Comparison of ENCODE assay signal across 18 cellular contexts in genomic region chr4:55634417-55635128, GRCh38. TPM values are rescaled to one million over a fixed set of nuclear protein-coding genes. Genes with fewer than 3 reads are reported as not detected.
DNase-seq lines count a peak whose midpoint lies in the region; ATAC-seq, FAIRE-seq and TF ChIP-seq lines count a peak whose summit lies in the region.
"Had no signal": no experiment of that assay in that cellular context is flagged by ENCODE, and none has a peak within 500 bp of the region (broad histone marks: within the 10 kb centered on the region; RNA-seq: fewer than 3 reads in every experiment).

No MANE protein-coding gene starts in this region.

- peaks cover 55 to 62% of the 10 kb centered on the region in 2 experiments for H3K4me1 Mint-ChIP-seq in H9
- H3K4me1 Mint-ChIP-seq in nephron progenitor cell, result peaks cover 46% of the 10 kb centered on the region

- no peak for FAIRE-seq in bronchial epithelial cell (lab: Jason Lieb, UNC)
- FAIRE-seq: frontal cortex had no signal

- H4K91ac ChIP-seq in H9 (ENCODE audit: insufficient read length, low read depth, low read length), result no peak overlapping the region

- no peaks in the 10 kb centered on the region for H3K36me3 ChIP-seq in bronchial epithelial cell (ENCODE audit: control insufficient read depth, insufficient read depth, low read length)
- H3K36me3 ChIP-seq: lower lobe of right lung, prostate gland had no signal

- H3K4ac ChIP-seq in H9 (ENCODE audit: low read depth, low read length), result no peak overlapping the region

- H3K27me3 Mint-ChIP-seq in H9 (ENCODE audit: low read depth) (peaks cover 31% of the 10 kb centered on the region), nephron progenitor cell (ENCODE audit: low read depth, poor library complexity) (peaks cover 28% of the 10 kb centered on the region)

- no peaks in the 10 kb centered on the region for H3K9me3 ChIP-seq in H9 (ENCODE audit: control insufficient read depth, low read depth, low read length)
- H3K9me3 ChIP-seq: lower lobe of right lung, prostate gland, testis had no signal

- H3K4me3 Mint-ChIP-seq in H9 (peak overlapping the region; percentile 77 to 87), nephron progenitor cell (peak overlapping the region; percentile 89)

- peak overlapping the region; percentile 63 for H3K9ac ChIP-seq in H9 (ENCODE audit: extremely low read depth, insufficient read length, low read length)
- H3K9ac ChIP-seq: KMS-11 had no signal

- H3K14ac ChIP-seq in H9 (ENCODE audit: insufficient read depth, low read length), result no peak overlapping the region

- TF ChIP-seq CTCF in H9 (conservative IDR thresholded peaks at IDR 0.05), result no peak
- TF ChIP-seq CTCF in bronchial epithelial cell (IDR thresholded peaks at IDR 0.05; ENCODE audit: insufficient read depth, low read length, severe bottlenecking), result no peak
- TF ChIP-seq CTCF in nephron progenitor cell (IDR thresholded peaks at IDR 0.05), result no peak
- TF ChIP-seq CTCF in GM13976 (IDR thresholded peaks at IDR 0.05; ENCODE audit: borderline replicate concordance, control extremely low read depth, extremely low read depth, insufficient read depth, missing control alignments), result no peak

- peak overlapping the region; percentile 100 for H3K4me2 ChIP-seq in H9 (ENCODE audit: insufficient read depth, insufficient read length, low read length)
- H3K4me2 ChIP-seq: KMS-11 had no signal

- H2BK12ac ChIP-seq in H9 (ENCODE audit: insufficient read length, low read depth, low read length), result no peak overlapping the region

- no peak overlapping the region for H2AK5ac ChIP-seq in H9 (ENCODE audit: insufficient read length, low read length)

- no peak overlapping the region for H2AFZ ChIP-seq in H9 (ENCODE audit: low read length)

- peaks cover 18% of the 10 kb centered on the region for H3K23me2 ChIP-seq in H9 (ENCODE audit: insufficient read length, low read depth, low read length, poor library complexity, severe bottlenecking)

- H3K27ac Mint-ChIP-seq in H9 (no peak overlapping the region), nephron progenitor cell (no peak overlapping the region)
- H3K27ac Mint-ChIP-seq: activated CD4-positive, alpha-beta T cell treated with anti-CD3 and anti-CD28 coated beads, Interleukin-2, amount 10 ng/mL, durations not matched to agents 24 days and 14 days had no signal

- no peak overlapping the region for H3K56ac ChIP-seq in H9 (ENCODE audit: insufficient read length, low read depth, low read length)

- H3K79me1 ChIP-seq in H9 (ENCODE audit: insufficient read depth, low read depth, low read length, poor library complexity, severe bottlenecking), result no peaks in the 10 kb centered on the region

- no peak overlapping the region for H3K23ac ChIP-seq in H9 (ENCODE audit: insufficient read length, low read depth, low read length)

- H4K8ac ChIP-seq in H9 (replicated peaks; ENCODE audit: insufficient read length, low read depth, low read length), result no peak overlapping the region

- H2BK15ac ChIP-seq in H9 (ENCODE audit: low read depth, low read length), result no peak overlapping the region

- H3K18ac ChIP-seq in H9 (ENCODE audit: insufficient read length, low read depth, low read length), result no peak overlapping the region

- H3T11ph ChIP-seq in H9 (ENCODE audit: low read length), result no peak overlapping the region

- peaks cover 0 to 5% of the 10 kb centered on the region in 2 experiments; a peak in 3 of 5 replicates for H3K9me3 Mint-ChIP-seq in H9
- H3K9me3 Mint-ChIP-seq in nephron progenitor cell, result peaks cover 20% of the 10 kb centered on the region
- H3K9me3 Mint-ChIP-seq: activated CD4-positive, alpha-beta T cell treated with anti-CD3 and anti-CD28 coated beads, Interleukin-2, amount 10 ng/mL, durations not matched to agents 24 days and 14 days had no signal

- peaks cover 4% of the 10 kb centered on the region; the same call in 1 of the 2 replicates for H3K4me1 ChIP-seq in H9 (ENCODE audit: insufficient read depth, low read length)
- H3K4me1 ChIP-seq: testis had no signal

- H4K20me1 ChIP-seq in H9 (ENCODE audit: control insufficient read depth, insufficient read depth, insufficient read length), result no peaks in the 10 kb centered on the region

- H4K5ac ChIP-seq in H9 (ENCODE audit: insufficient read length, low read depth, low read length), result no peak overlapping the region

- H3K4me3 ChIP-seq in bronchial epithelial cell (ENCODE audit: low read depth, low read length), result peak overlapping the region; percentile 8
- H3K4me3 ChIP-seq: lower lobe of right lung, prostate gland had no signal

- WGBS in H9 (ENCODE audit: extremely low coverage, insufficient read length, low lambda C conversion rate), result no CpG with 5 or more reads among the region's 3 CpGs

- H3K79me2 ChIP-seq in H9 (ENCODE audit: insufficient read depth, low read length), result no peaks in the 10 kb centered on the region

- DNase-seq in H9, result no peak
- peak; percentile 53 for DNase-seq in NCI-H1048 (lab: John Stamatoyannopoulos, UW)
- no peak for DNase-seq in bronchial epithelial cell (ENCODE audit: low read depth)
- DNase-seq in nephron progenitor cell, result no peak
- DNase-seq in GM13976 (ENCODE audit: low spot score), result no peak
- no peak for DNase-seq in RPMI8226
- DNase-seq: activated CD4-positive, alpha-beta T cell treated with anti-CD3 and anti-CD28 coated beads, Interleukin-2, amount 10 ng/mL, durations not matched to agents 24 days and 14 days; activated naive CD4-positive, alpha-beta T cell; aorta; lower lobe of right lung; NCI-H1417 treated with DMSO at 0.1 percent for 48 hours; NCI-H446; testis had no signal

- H2BK5ac ChIP-seq in H9 (ENCODE audit: insufficient read length, low read length), result no peak overlapping the region

- no peak overlapping the region for H3K27ac ChIP-seq in H9 (ENCODE audit: insufficient read length, low read depth, low read length)
- H3K27ac ChIP-seq: KMS-11, lower lobe of right lung, prostate gland, testis had no signal

- H3K36me3 Mint-ChIP-seq in H9 (ENCODE audit: insufficient read depth in 1 of 3, low read depth in 3 of 3), result peaks cover 3 to 15% (median 7%) of the 10 kb centered on the region in 3 experiments; a peak in 5 of 7 replicates
- peaks cover 30% of the 10 kb centered on the region for H3K36me3 Mint-ChIP-seq in nephron progenitor cell (ENCODE audit: low read depth)

- H3K27me3 ChIP-seq in H9 (ENCODE audit: insufficient read depth, low read length), result peaks cover 7% of the 10 kb centered on the region; the same call in 1 of the 2 replicates
- H3K27me3 ChIP-seq in bronchial epithelial cell (ENCODE audit: control insufficient read depth, insufficient read depth, low read length), result peaks cover 3% of the 10 kb centered on the region
- H3K27me3 ChIP-seq: testis had no signal

- no peak overlapping the region for H2BK20ac ChIP-seq in H9 (ENCODE audit: low read depth, low read length, poor library complexity, severe bottlenecking)

- H2BK120ac ChIP-seq in H9 (ENCODE audit: low read depth, low read length, poor library complexity, severe bottlenecking), result no peak overlapping the region

- in situ Hi-C loops in GM13976 (cut with MboI; ENCODE audit: low sequenced_read_pairs, unreplicated experiment), result no loop called here

- ATAC-seq in HG03280 (IDR thresholded peaks at IDR 0.05; ENCODE audit: unreplicated experiment), result no peak

RNA-seq across cellular contexts. Expression of gene NMU, which starts 1.5 kb away (rescaled TPM):
- 9.8 and 12.9 TPM in 2 replicates for total RNA-seq in H9 (2021)
- total RNA-seq in bronchial epithelial cell, result 4.2 and 20.4 TPM in 2 replicates
- total RNA-seq: activated CD4-positive, alpha-beta T cell treated with anti-CD3 and anti-CD28 coated beads, Interleukin-2, amount 10 ng/mL, durations not matched to agents 24 days and 14 days; aorta; smooth muscle cell had no signal

RNA-seq across cellular contexts. Expression of gene PDCL2, which starts 42.5 kb away (rescaled TPM):
- total RNA-seq in H9 (2021), result not detected in 2 replicates
- not detected in 2 replicates for total RNA-seq in bronchial epithelial cell
- total RNA-seq: activated CD4-positive, alpha-beta T cell treated with anti-CD3 and anti-CD28 coated beads, Interleukin-2, amount 10 ng/mL, durations not matched to agents 24 days and 14 days; aorta; frontal cortex; lower lobe of right lung; prostate gland; smooth muscle cell had no signal
